In the genomic region with DNA sequence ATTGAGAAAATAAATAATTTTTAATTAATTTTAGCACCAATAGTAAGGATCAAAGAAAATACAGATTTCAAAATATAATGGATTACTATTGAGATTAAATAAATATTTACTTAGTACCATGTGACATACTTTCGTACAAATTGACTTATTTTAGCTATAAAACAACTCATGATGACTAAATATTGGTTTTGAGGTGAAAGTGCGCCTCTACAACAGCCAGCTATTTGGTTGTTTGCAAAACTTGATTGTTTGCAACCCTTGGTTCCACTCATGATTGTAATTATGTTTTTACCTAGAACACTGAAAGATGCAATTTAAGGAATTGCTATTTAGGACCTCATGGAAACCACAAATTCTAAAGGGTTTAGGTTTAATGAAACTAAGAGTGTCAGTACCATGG, we compare ENCODE assay signal across 28 cellular contexts. TPM values are rescaled to one million over a fixed set of nuclear protein-coding genes. Genes with fewer than 3 reads are reported as not detected.
"Had no signal": no experiment of that assay in that cellular context is flagged by ENCODE, and none has a peak within 500 bp of the region (broad histone marks: within the 10 kb centered on the region; RNA-seq: fewer than 3 reads in every experiment).

No MANE protein-coding gene starts in this region.

- FAIRE-seq: urothelium cell line had no signal

- H3K27me3 ChIP-seq: neutrophil, spleen, stomach, thyroid gland, tibial nerve, upper lobe of left lung, vagina had no signal

- H3K27ac ChIP-seq: neutrophil, parathyroid adenoma, psoas muscle, skin epidermis, spleen, stomach, thoracic aorta, thyroid gland, tibial nerve, upper lobe of left lung, vagina had no signal

- ATAC-seq: naive thymus-derived CD8-positive, alpha-beta T cell; natural killer cell treated with Interleukin-12 subunit alpha and Interleukin-12 subunit beta and Interleukin-15 and Interleukin-18, amount 100 ng/mL, for 72 hours; psoas muscle; right cardiac atrium; sciatic nerve; stimulated activated memory B cell treated with anti-CD40 and anti-IgM and Interleukin-4, amounts not matched to agents 10 μg/mL and 1 μg/mL and 100 μg/mL, for 72 hours had no signal

- H3K4me1 ChIP-seq: parathyroid adenoma, psoas muscle, spleen, stomach, thyroid gland, tibial nerve, upper lobe of left lung, vagina had no signal

- H2AFZ ChIP-seq: parathyroid adenoma had no signal

- H3K9me3 ChIP-seq: neutrophil, psoas muscle, stomach, thoracic aorta, thyroid gland, upper lobe of left lung, vagina had no signal

- H3K79me2 ChIP-seq: parathyroid adenoma had no signal

- H3K4me3 ChIP-seq: psoas muscle, skin epidermis, smooth muscle cell, spleen, stomach, thoracic aorta, thyroid gland, tibial nerve, upper lobe of left lung, vagina had no signal

- DNase-seq: naive thymus-derived CD8-positive, alpha-beta T cell; nephron progenitor cell; nucleus accumbens; posterior cingulate gyrus; psoas muscle; right cardiac atrium; spleen; stimulated activated CD4-positive, alpha-beta T cell treated with anti-CD3 and anti-CD28 coated beads, Interleukin-12 subunit alpha, Interleukin-12 subunit beta, amount 100 ng/mL, for 4 hours; stimulated activated CD4-positive, alpha-beta T cell treated with anti-CD3 and anti-CD28 coated beads, Interleukin-1b, Interleukin-23, amount 100 ng/mL, for 48 hours; stimulated activated CD4-positive, alpha-beta T cell treated with anti-CD3 and anti-CD28 coated beads, Interleukin-4, amount 100 ng/mL, for 1 hour; stimulated activated CD4-positive, alpha-beta T cell treated with anti-CD3 and anti-CD28 coated beads, Interleukin-4, amount 100 ng/mL, for 4 hours; stimulated activated CD8-positive, alpha-beta memory T cell treated with anti-CD3 and anti-CD28 coated beads, Interleukin-4, amount 100 ng/mL, for 48 hours; stimulated activated naive CD4-positive, alpha-beta T cell; stomach; thyroid gland; trophoblast cell; upper lobe of left lung had no signal

- H3K36me3 ChIP-seq: neutrophil, spleen, stomach, thoracic aorta, thyroid gland, tibial nerve, upper lobe of left lung, vagina had no signal

- H3K4me2 ChIP-seq: smooth muscle cell had no signal

- H3K9ac ChIP-seq: parathyroid adenoma had no signal

RNA-seq across cellular contexts. Expression of a gene that starts 51.9 kb away (rescaled TPM):
- total RNA-seq: naive thymus-derived CD8-positive, alpha-beta T cell had no signal
- polyA plus RNA-seq: naive thymus-derived CD8-positive, alpha-beta T cell had no signal
